Comparison of ENCODE assay signal across 1 cellular context in genomic region chr17:2029911-2030778, GRCh38.
TF ChIP-seq lines count a peak whose summit lies in the region.

Gene DPH1 (plus strand): TSS chr17:2030153. CDS start chr17:2030170, 17 bp downstream.

TF ChIP-seq in GM12878, 131 proteins besides CTCF, POLR2A, EP300 and RAD21 (continued from another document):
- TF ChIP-seq PRDM15 (CRISPR knock-in tag; IDR thresholded peaks at IDR 0.05) = no peak
- no peak for TF ChIP-seq WRNIP1 (IDR thresholded peaks at IDR 0.05; ENCODE audit: borderline replicate concordance, low read depth, low read length)
- TF ChIP-seq TBL1XR1 (IDR thresholded peaks at IDR 0.05; ENCODE audit: low read depth, low read length) = no peak; the same call in 1 of the 2 replicates
- TF ChIP-seq, protein P1, sequence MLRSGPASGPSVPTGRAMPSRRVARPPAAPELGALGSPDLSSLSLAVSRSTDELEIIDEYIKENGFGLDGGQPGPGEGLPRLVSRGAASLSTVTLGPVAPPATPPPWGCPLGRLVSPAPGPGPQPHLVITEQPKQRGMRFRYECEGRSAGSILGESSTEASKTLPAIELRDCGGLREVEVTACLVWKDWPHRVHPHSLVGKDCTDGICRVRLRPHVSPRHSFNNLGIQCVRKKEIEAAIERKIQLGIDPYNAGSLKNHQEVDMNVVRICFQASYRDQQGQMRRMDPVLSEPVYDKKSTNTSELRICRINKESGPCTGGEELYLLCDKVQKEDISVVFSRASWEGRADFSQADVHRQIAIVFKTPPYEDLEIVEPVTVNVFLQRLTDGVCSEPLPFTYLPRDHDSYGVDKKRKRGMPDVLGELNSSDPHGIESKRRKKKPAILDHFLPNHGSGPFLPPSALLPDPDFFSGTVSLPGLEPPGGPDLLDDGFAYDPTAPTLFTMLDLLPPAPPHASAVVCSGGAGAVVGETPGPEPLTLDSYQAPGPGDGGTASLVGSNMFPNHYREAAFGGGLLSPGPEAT (IDR thresholded peaks at IDR 0.05; ENCODE audit: low read depth) = peak; percentile 98
- TF ChIP-seq TARDBP (IDR thresholded peaks at IDR 0.05; ENCODE audit: borderline replicate concordance) = peak; percentile 88
- peak; percentile 91 for TF ChIP-seq RAD51 (IDR thresholded peaks at IDR 0.05)
- TF ChIP-seq, protein P2, sequence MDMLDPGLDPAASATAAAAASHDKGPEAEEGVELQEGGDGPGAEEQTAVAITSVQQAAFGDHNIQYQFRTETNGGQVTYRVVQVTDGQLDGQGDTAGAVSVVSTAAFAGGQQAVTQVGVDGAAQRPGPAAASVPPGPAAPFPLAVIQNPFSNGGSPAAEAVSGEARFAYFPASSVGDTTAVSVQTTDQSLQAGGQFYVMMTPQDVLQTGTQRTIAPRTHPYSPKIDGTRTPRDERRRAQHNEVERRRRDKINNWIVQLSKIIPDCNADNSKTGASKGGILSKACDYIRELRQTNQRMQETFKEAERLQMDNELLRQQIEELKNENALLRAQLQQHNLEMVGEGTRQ (IDR thresholded peaks at IDR 0.05; ENCODE audit: borderline replicate concordance, low read depth, low read length) = peak; percentile 70
- TF ChIP-seq NFXL1 (IDR thresholded peaks at IDR 0.05; ENCODE audit: borderline replicate concordance) = no peak
- TF ChIP-seq HSF1 (IDR thresholded peaks at IDR 0.05; ENCODE audit: low read depth, low read length) = no peak
- TF ChIP-seq SP1 (IDR thresholded peaks at IDR 0.05; ENCODE audit: low read depth, low read length) = peak; percentile 89
- TF ChIP-seq CHD2 (IDR thresholded peaks at IDR 0.05; ENCODE audit: borderline replicate concordance, low read depth, low read length) = peak; percentile 74; the same call in 1 of the 2 replicates
- peak; percentile 48; the same call in 1 of the 2 replicates for TF ChIP-seq RUNX3 (IDR thresholded peaks at IDR 0.05; ENCODE audit: low read length)
- no peak for TF ChIP-seq HDAC2 (IDR thresholded peaks at IDR 0.05)
- TF ChIP-seq LARP7 (IDR thresholded peaks at IDR 0.05) = peak; percentile 68; the same call in 1 of the 2 replicates
- TF ChIP-seq MYB (IDR thresholded peaks at IDR 0.05; ENCODE audit: borderline replicate concordance, low read depth, low read length) = peak; percentile 18; the same call in 1 of the 2 replicates
- TF ChIP-seq STAT3 (IDR thresholded peaks at IDR 0.05; ENCODE audit: low read depth, low read length) = no peak
- TF ChIP-seq POU2F2 (IDR thresholded peaks at IDR 0.05; ENCODE audit: borderline replicate concordance, low read depth, low read length) = peak; percentile 59; the same call in 1 of the 3 replicates
- peak; percentile 97 for TF ChIP-seq NR2C2 (IDR thresholded peaks at IDR 0.05; ENCODE audit: borderline replicate concordance, control insufficient read depth, insufficient read length, low read depth)
